ENCODE assay signal across 15 cellular contexts in genomic region chr6:18226451-18226850, GRCh38. TPM values are rescaled to one million over a fixed set of nuclear protein-coding genes. Genes with fewer than 3 reads are reported as not detected.
A peak's percentile ranks its signal among the peaks of the same experiment; 100 is the strongest.
DNase-seq lines count a peak whose midpoint lies in the region; ATAC-seq and TF ChIP-seq lines count a peak whose summit lies in the region.
"Had no signal": no experiment of that assay in that cellular context is flagged by ENCODE, and none has a peak within 500 bp of the region (broad histone marks: within the 10 kb centered on the region; RNA-seq: fewer than 3 reads in every experiment).

No MANE protein-coding gene starts in this region.

- POLR2A ChIA-PET in CD8-positive, alpha-beta T cell (lab: Charles Lee): no interaction called here
- POLR2A ChIA-PET in activated CD4-positive, alpha-beta memory T cell treated with anti-CD3 and anti-CD28 coated beads for 36 hours (lab: Charles Lee): no interaction called here

- no peaks in the 10 kb centered on the region for H3K27me3 ChIP-seq in CD8-positive, alpha-beta T cell (ENCODE audit: insufficient read depth, low read length)
- no peaks in the 10 kb centered on the region for H3K27me3 ChIP-seq in left ventricle myocardium inferior (ENCODE audit: low read depth)
- H3K27me3 ChIP-seq: heart left ventricle, suprapubic skin had no signal

- no peaks in the 10 kb centered on the region for H3K4me1 ChIP-seq in CD8-positive, alpha-beta T cell (ENCODE audit: insufficient read depth, low read length)
- H3K4me1 ChIP-seq in left ventricle myocardium inferior: no peaks in the 10 kb centered on the region
- H3K4me1 ChIP-seq: suprapubic skin had no signal

- peaks cover 3% of the 10 kb centered on the region for H3K9me3 Mint-ChIP-seq in CD8-positive, alpha-beta T cell
- H3K9me3 Mint-ChIP-seq in nephron progenitor cell: peaks cover 44% of the 10 kb centered on the region
- peaks cover 21% of the 10 kb centered on the region for H3K9me3 Mint-ChIP-seq in activated CD4-positive, alpha-beta memory T cell treated with anti-CD3 and anti-CD28 coated beads for 36 hours

- no peak overlapping the region for H3K27ac ChIP-seq in CD8-positive, alpha-beta T cell (ENCODE audit: low read depth, low read length)
- H3K27ac ChIP-seq in left ventricle myocardium inferior (replicated peaks): no peak overlapping the region
- H3K27ac ChIP-seq: heart left ventricle, suprapubic skin had no signal

- H3K27me3 Mint-ChIP-seq in CD8-positive, alpha-beta T cell (ENCODE audit: low read depth): no peaks in the 10 kb centered on the region
- peaks cover 3% of the 10 kb centered on the region for H3K27me3 Mint-ChIP-seq in nephron progenitor cell (ENCODE audit: low read depth, poor library complexity)
- H3K27me3 Mint-ChIP-seq in activated CD4-positive, alpha-beta memory T cell treated with anti-CD3 and anti-CD28 coated beads for 36 hours: no peaks in the 10 kb centered on the region
- H3K27me3 Mint-ChIP-seq: activated naive CD8-positive, alpha-beta T cell had no signal

- no peak for DNase-seq in CD8-positive, alpha-beta T cell
- DNase-seq in HS-5 (ENCODE audit: low read depth) (peak; percentile 61), choroid plexus epithelial cell (ENCODE audit: low read depth) (peak; percentile 60), nephron progenitor cell (no peak), HK-2 (ENCODE audit: unreplicated experiment) (no peak), left ventricle myocardium inferior (no peak)
- no peak for DNase-seq in activated CD4-positive, alpha-beta memory T cell treated with anti-CD3 and anti-CD28 coated beads for 36 hours
- DNase-seq: heart left ventricle, left ventricle myocardium superior, NCI-H187 treated with DMSO at 0.1 percent for 48 hours, NCI-H774, SHP77 had no signal

- H3K36me3 Mint-ChIP-seq in CD8-positive, alpha-beta T cell: peaks cover 77% of the 10 kb centered on the region
- H3K36me3 Mint-ChIP-seq in nephron progenitor cell (ENCODE audit: low read depth): peaks cover 79% of the 10 kb centered on the region
- H3K36me3 Mint-ChIP-seq in activated CD4-positive, alpha-beta memory T cell treated with anti-CD3 and anti-CD28 coated beads for 36 hours: peaks cover 61% of the 10 kb centered on the region

- CTCF ChIA-PET in CD8-positive, alpha-beta T cell (lab: Charles Lee): no interaction called here
- CTCF ChIA-PET in activated CD4-positive, alpha-beta memory T cell treated with anti-CD3 and anti-CD28 coated beads for 36 hours (lab: Charles Lee): no interaction called here

- peaks cover 1% of the 10 kb centered on the region for H3K4me1 Mint-ChIP-seq in CD8-positive, alpha-beta T cell (ENCODE audit: low read depth)
- no peaks in the 10 kb centered on the region for H3K4me1 Mint-ChIP-seq in nephron progenitor cell
- H3K4me1 Mint-ChIP-seq in activated CD4-positive, alpha-beta memory T cell treated with anti-CD3 and anti-CD28 coated beads for 36 hours (ENCODE audit: low read depth): peaks cover 4% of the 10 kb centered on the region

- no peak overlapping the region for H3K4me3 ChIP-seq in CD8-positive, alpha-beta T cell (ENCODE audit: low read depth, low read length)
- H3K4me3 ChIP-seq in choroid plexus epithelial cell (ENCODE audit: low read depth, low read length) (no peak overlapping the region), left ventricle myocardium inferior (no peak overlapping the region)
- H3K4me3 ChIP-seq: heart left ventricle, suprapubic skin had no signal

- peak overlapping the region; percentile 41 for H3K27ac Mint-ChIP-seq in CD8-positive, alpha-beta T cell
- peak overlapping the region; percentile 87 for H3K27ac Mint-ChIP-seq in nephron progenitor cell
- no peak overlapping the region for H3K27ac Mint-ChIP-seq in activated CD4-positive, alpha-beta memory T cell treated with anti-CD3 and anti-CD28 coated beads for 36 hours
- H3K27ac Mint-ChIP-seq: activated naive CD8-positive, alpha-beta T cell had no signal

- no peak overlapping the region for H3K4me3 Mint-ChIP-seq in CD8-positive, alpha-beta T cell
- no peak overlapping the region for H3K4me3 Mint-ChIP-seq in nephron progenitor cell
- no peak overlapping the region for H3K4me3 Mint-ChIP-seq in activated CD4-positive, alpha-beta memory T cell treated with anti-CD3 and anti-CD28 coated beads for 36 hours
- H3K4me3 Mint-ChIP-seq: activated naive CD8-positive, alpha-beta T cell had no signal

- TF ChIP-seq CTCF in CD8-positive, alpha-beta T cell (IDR thresholded peaks at IDR 0.05): no peak
- no peak for TF ChIP-seq CTCF in choroid plexus epithelial cell (conservative IDR thresholded peaks at IDR 0.05; ENCODE audit: low read depth, low read length)
- no peak for TF ChIP-seq CTCF in nephron progenitor cell (IDR thresholded peaks at IDR 0.05)
- no peak for TF ChIP-seq CTCF in left ventricle myocardium inferior (IDR thresholded peaks at IDR 0.05; ENCODE audit: borderline replicate concordance)

- peaks cover 3% of the 10 kb centered on the region for H3K36me3 ChIP-seq in CD8-positive, alpha-beta T cell (ENCODE audit: insufficient read depth, low read length)
- H3K36me3 ChIP-seq in left ventricle myocardium inferior: peaks cover 90% of the 10 kb centered on the region

- intact Hi-C loops in CD8-positive, alpha-beta T cell (cut with DNase I, micrococcal nuclease): no loop called here
- intact Hi-C loops in activated CD4-positive, alpha-beta memory T cell treated with anti-CD3 and anti-CD28 coated beads for 36 hours (cut with micrococcal nuclease): no loop called here
- intact Hi-C loops in left ventricle myocardium inferior (cut with micrococcal nuclease): no loop called here

- ATAC-seq in CD8-positive, alpha-beta T cell: no peak
- ATAC-seq in GM19467 (IDR thresholded peaks at IDR 0.05; ENCODE audit: unreplicated experiment): no peak
- ATAC-seq: heart left ventricle, left ventricle myocardium superior had no signal

- no peaks in the 10 kb centered on the region for H3K9me3 ChIP-seq in CD8-positive, alpha-beta T cell (ENCODE audit: low read length)
- peaks cover 33% of the 10 kb centered on the region for H3K9me3 ChIP-seq in left ventricle myocardium inferior (replicated peaks)

RNA-seq across cellular contexts. Expression of gene DEK, which starts 37.9 kb away (rescaled TPM):
- 10 to 100 TPM; 39.5 to 47.5 TPM for total RNA-seq in CD8-positive, alpha-beta T cell
- 100 to 1,000 TPM; 180 to 182 TPM for total RNA-seq in activated CD4-positive, alpha-beta memory T cell treated with anti-CD3 and anti-CD28 coated beads for 36 hours
- total RNA-seq in left ventricle myocardium inferior: 54.0 TPM

Comparison
In these comparisons a context has a peak if more than half of its experiments do, and no peak if none do; other contexts are left out.
1. DNase-seq: peak in HS-5 (single experiment) and choroid plexus epithelial cell (single experiment); none in CD8-positive, alpha-beta T cell (0 of 7), nephron progenitor cell (single experiment), activated CD4-positive, alpha-beta memory T cell treated with anti-CD3 and anti-CD28 coated beads for 36 hours (single experiment), HK-2 (single experiment) and left ventricle myocardium inferior (single experiment).